Comparison of ENCODE assay signal across 16 cellular contexts in the genomic region with DNA sequence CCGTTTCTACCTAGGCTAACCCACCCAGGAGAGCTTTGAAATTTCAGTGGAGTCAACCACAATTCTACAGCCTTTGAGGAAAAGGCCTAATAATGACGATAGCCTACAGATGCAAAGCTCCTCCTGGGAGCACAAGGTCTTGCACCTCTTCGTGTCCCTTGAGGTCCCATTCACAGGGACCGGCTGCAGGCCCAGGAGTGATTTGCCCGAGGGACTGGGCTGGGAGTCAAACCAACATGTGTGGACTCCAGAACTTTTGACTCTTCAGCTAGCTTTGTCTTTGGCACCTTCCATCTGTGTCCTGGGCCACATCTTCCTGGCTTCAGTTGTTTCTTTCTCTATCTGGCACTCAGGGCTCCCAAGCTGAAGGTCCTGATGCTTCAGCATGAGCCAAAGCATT.
"Had no signal": no experiment of that assay in that cellular context is flagged by ENCODE, and none has a peak within 500 bp of the region (broad histone marks: within the 10 kb centered on the region; RNA-seq: fewer than 3 reads in every experiment).

No MANE protein-coding gene starts in this region.

- H3K27me3 Mint-ChIP-seq: activated B cell treated with CpG ODN at 0.5 μM for 24 hours; activated CD4-positive, alpha-beta T cell treated with anti-CD3 and anti-CD28 coated beads, Interleukin-2, amount 10 ng/mL, durations not matched to agents 24 days and 14 days had no signal

- H3K4me3 ChIP-seq: dorsolateral prefrontal cortex, esophagus squamous epithelium, pancreas, upper lobe of right lung had no signal

- H3K36me3 Mint-ChIP-seq: activated naive CD4-positive, alpha-beta T cell treated with anti-CD3 and anti-CD28 coated beads, Interleukin-2, amount 50 U/mL, for 72 hours; immature natural killer cell had no signal

- H3K9me3 Mint-ChIP-seq: activated B cell treated with CpG ODN at 0.5 μM for 24 hours; activated CD4-positive, alpha-beta T cell treated with anti-CD3 and anti-CD28 coated beads, Interleukin-2, amount 10 ng/mL, durations not matched to agents 24 days and 14 days; activated naive CD4-positive, alpha-beta T cell treated with anti-CD3 and anti-CD28 coated beads, Interleukin-2, amount 50 U/mL, for 72 hours; immature natural killer cell had no signal

- H3K4me3 Mint-ChIP-seq: activated B cell treated with CpG ODN at 0.5 μM for 24 hours; activated CD4-positive, alpha-beta T cell treated with anti-CD3 and anti-CD28 coated beads, Interleukin-2, amount 10 ng/mL, durations not matched to agents 24 days and 14 days; immature natural killer cell; T-helper 17 cell had no signal

- DNase-seq: activated B cell treated with CpG ODN at 0.5 μM for 24 hours; activated CD4-positive, alpha-beta T cell treated with anti-CD3 and anti-CD28 coated beads, Interleukin-2, amount 10 ng/mL, durations not matched to agents 24 days and 14 days; activated effector memory CD4-positive, alpha-beta T cell treated with Interleukin-2 at 50 U/mL for 16 hours; activated T-cell treated with anti-CD3 and anti-CD28 coated beads for 4 hours; amniotic stem cell; brain microvascular endothelial cell; dorsolateral prefrontal cortex; esophagus squamous epithelium; foreskin fibroblast; glutamatergic neuron; immature natural killer cell; pancreas; T-helper 17 cell; upper lobe of right lung had no signal

- ATAC-seq: activated naive CD4-positive, alpha-beta T cell treated with anti-CD3 and anti-CD28 coated beads, Interleukin-2, amount 50 U/mL, for 72 hours; left lobe of liver; pancreas; T-helper 17 cell; upper lobe of right lung had no signal

- H3K27ac Mint-ChIP-seq: activated B cell treated with CpG ODN at 0.5 μM for 24 hours; activated CD4-positive, alpha-beta T cell treated with anti-CD3 and anti-CD28 coated beads, Interleukin-2, amount 10 ng/mL, durations not matched to agents 24 days and 14 days; activated naive CD4-positive, alpha-beta T cell treated with anti-CD3 and anti-CD28 coated beads, Interleukin-2, amount 50 U/mL, for 72 hours had no signal

- H3K27ac ChIP-seq: pancreas, upper lobe of right lung had no signal

- H3K36me3 ChIP-seq: brain microvascular endothelial cell, esophagus squamous epithelium, pancreas, upper lobe of right lung had no signal

- H3K9me3 ChIP-seq: esophagus squamous epithelium, pancreas, upper lobe of right lung had no signal

- H3K27me3 ChIP-seq: brain microvascular endothelial cell, dorsolateral prefrontal cortex, esophagus squamous epithelium, pancreas, upper lobe of right lung had no signal

- H3K4me1 ChIP-seq: pancreas had no signal
